ENCODE assay signal across 1 cellular context in genomic region chr14:101947904-101948665, GRCh38.
TF ChIP-seq lines count a peak whose summit lies in the region.

No MANE protein-coding gene starts in this region.

TF ChIP-seq in liver, 16 proteins besides CTCF, POLR2A, EP300 and RAD21 (continued from another document):
- TF ChIP-seq, protein P1, sequence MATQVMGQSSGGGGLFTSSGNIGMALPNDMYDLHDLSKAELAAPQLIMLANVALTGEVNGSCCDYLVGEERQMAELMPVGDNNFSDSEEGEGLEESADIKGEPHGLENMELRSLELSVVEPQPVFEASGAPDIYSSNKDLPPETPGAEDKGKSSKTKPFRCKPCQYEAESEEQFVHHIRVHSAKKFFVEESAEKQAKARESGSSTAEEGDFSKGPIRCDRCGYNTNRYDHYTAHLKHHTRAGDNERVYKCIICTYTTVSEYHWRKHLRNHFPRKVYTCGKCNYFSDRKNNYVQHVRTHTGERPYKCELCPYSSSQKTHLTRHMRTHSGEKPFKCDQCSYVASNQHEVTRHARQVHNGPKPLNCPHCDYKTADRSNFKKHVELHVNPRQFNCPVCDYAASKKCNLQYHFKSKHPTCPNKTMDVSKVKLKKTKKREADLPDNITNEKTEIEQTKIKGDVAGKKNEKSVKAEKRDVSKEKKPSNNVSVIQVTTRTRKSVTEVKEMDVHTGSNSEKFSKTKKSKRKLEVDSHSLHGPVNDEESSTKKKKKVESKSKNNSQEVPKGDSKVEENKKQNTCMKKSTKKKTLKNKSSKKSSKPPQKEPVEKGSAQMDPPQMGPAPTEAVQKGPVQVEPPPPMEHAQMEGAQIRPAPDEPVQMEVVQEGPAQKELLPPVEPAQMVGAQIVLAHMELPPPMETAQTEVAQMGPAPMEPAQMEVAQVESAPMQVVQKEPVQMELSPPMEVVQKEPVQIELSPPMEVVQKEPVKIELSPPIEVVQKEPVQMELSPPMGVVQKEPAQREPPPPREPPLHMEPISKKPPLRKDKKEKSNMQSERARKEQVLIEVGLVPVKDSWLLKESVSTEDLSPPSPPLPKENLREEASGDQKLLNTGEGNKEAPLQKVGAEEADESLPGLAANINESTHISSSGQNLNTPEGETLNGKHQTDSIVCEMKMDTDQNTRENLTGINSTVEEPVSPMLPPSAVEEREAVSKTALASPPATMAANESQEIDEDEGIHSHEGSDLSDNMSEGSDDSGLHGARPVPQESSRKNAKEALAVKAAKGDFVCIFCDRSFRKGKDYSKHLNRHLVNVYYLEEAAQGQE (IDR thresholded peaks at IDR 0.05), result peak; percentile 94
- peak; percentile 96 for TF ChIP-seq SP1 (IDR thresholded peaks at IDR 0.05)
- no peak for TF ChIP-seq FOXA2 (IDR thresholded peaks at IDR 0.05)
- TF ChIP-seq ATF3 (IDR thresholded peaks at IDR 0.05), result peak; percentile 94
- TF ChIP-seq HNF4G (IDR thresholded peaks at IDR 0.05), result no peak
- TF ChIP-seq, protein P2, sequence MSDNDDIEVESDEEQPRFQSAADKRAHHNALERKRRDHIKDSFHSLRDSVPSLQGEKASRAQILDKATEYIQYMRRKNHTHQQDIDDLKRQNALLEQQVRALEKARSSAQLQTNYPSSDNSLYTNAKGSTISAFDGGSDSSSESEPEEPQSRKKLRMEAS (IDR thresholded peaks at IDR 0.05), result peak; percentile 82
- peak in 1 of 2 donors; percentile 73 for TF ChIP-seq GABPA (IDR thresholded peaks at IDR 0.05 in 1 of 2, conservative IDR thresholded peaks at IDR 0.05 in 1 of 2)
- TF ChIP-seq TAF1 (conservative IDR thresholded peaks at IDR 0.05), result peak; percentile 96
- TF ChIP-seq FOXA1 (IDR thresholded peaks at IDR 0.05), result no peak
- TF ChIP-seq JUND (IDR thresholded peaks at IDR 0.05), result peak; percentile 35 to 80
